Comparison of ENCODE assay signal across 13 cellular contexts in genomic region chr12:131574397-131574775, GRCh38.
DNase-seq lines count a peak whose midpoint lies in the region; ATAC-seq and TF ChIP-seq lines count a peak whose summit lies in the region.
"Had no signal": no experiment of that assay in that cellular context is flagged by ENCODE, and none has a peak within 500 bp of the region (broad histone marks: within the 10 kb centered on the region; RNA-seq: fewer than 3 reads in every experiment).

No MANE protein-coding gene starts in this region.

- H4K20me1 ChIP-seq in neural progenitor cell (ENCODE audit: low read depth), result no peaks in the 10 kb centered on the region

- no peak for TF ChIP-seq CTCF in Panc1 (IDR thresholded peaks at IDR 0.05)
- TF ChIP-seq CTCF in endodermal cell (conservative IDR thresholded peaks at IDR 0.05), result no peak
- no peak for TF ChIP-seq CTCF in neural progenitor cell (IDR thresholded peaks at IDR 0.05)
- TF ChIP-seq CTCF in upper lobe of left lung (IDR thresholded peaks at IDR 0.05), result no peak
- TF ChIP-seq CTCF in uterus (IDR thresholded peaks at IDR 0.05), result no peak
- TF ChIP-seq CTCF in Peyer's patch (IDR thresholded peaks at IDR 0.05), result no peak

- DNase-seq in Panc1 (ENCODE audit: low read depth, low spot score) (no peak), endodermal cell (no peak), neural progenitor cell (ENCODE audit: low spot score) (no peak), upper lobe of left lung (no peak), uterus (no peak), Peyer's patch (no peak)
- DNase-seq in central memory CD4-positive, alpha-beta T cell, result no peak
- DNase-seq: C1 segment of cervical spinal cord; Calu3; CD4-positive, alpha-beta T cell; DMS 273 treated with DMSO at 0.1 percent for 48 hours; GM23248 had no signal

- peak overlapping the region; percentile 52 for H3K4me2 ChIP-seq in neural progenitor cell

- ATAC-seq in Panc1, result peak; percentile 36; the same call in 1 of the 2 replicates
- peak; percentile 11 to 24 for ATAC-seq in upper lobe of left lung (ENCODE audit: low FRiP score in 2 of 2)

- H3K9me3 Mint-ChIP-seq in endodermal cell (peaks cover 6% of the 10 kb centered on the region), neural progenitor cell (no peaks in the 10 kb centered on the region)
- H3K9me3 Mint-ChIP-seq: CD4-positive, alpha-beta T cell had no signal

- H3K27me3 ChIP-seq in Panc1 (ENCODE audit: control insufficient read depth, insufficient read depth, low read length) (peaks cover 21% of the 10 kb centered on the region), endodermal cell (ENCODE audit: control insufficient read depth, insufficient read depth, low read length, poor library complexity, severe bottlenecking) (no peaks in the 10 kb centered on the region), neural progenitor cell (no peaks in the 10 kb centered on the region), upper lobe of left lung (no peaks in the 10 kb centered on the region), uterus (peaks cover 0 to 10% of the 10 kb centered on the region in 2 donors), Peyer's patch (no peaks in the 10 kb centered on the region)

- WGBS in endodermal cell (ENCODE audit: insufficient coverage in 1 of 2, insufficient read length in 1 of 2), 2 experiments, result 58 to 66% methylated on average over 6 to 10 of the region's 10 CpGs
- 31 to 45% methylated on average over 10 of the region's 10 CpGs for WGBS in upper lobe of left lung, 2 donors

- intact Hi-C loops in Panc1 (cut with micrococcal nuclease; ENCODE audit: unreplicated experiment), result no loop called here
- intact Hi-C loops in uterus (cut with DNase I; ENCODE audit: low total_unique reads), result no loop called here

- H3K4me3 Mint-ChIP-seq in endodermal cell (no peak overlapping the region), neural progenitor cell (no peak overlapping the region)
- H3K4me3 Mint-ChIP-seq: B cell; CD4-positive, alpha-beta T cell had no signal

- H3K9ac ChIP-seq in endodermal cell (ENCODE audit: extremely low read depth, low read length, poor library complexity, severe bottlenecking) (no peak overlapping the region), neural progenitor cell (no peak overlapping the region)
- H3K9ac ChIP-seq: GM23248 had no signal

- BruUV-seq in Panc1 (replicated peaks; lab: Mats Ljungman, UMichigan), result no TSS peak

- TF ChIP-seq EP300 in upper lobe of left lung (IDR thresholded peaks at IDR 0.05), result no peak

- H3K4me3 ChIP-seq in Panc1 (ENCODE audit: low read depth in 2 of 2, low read length in 2 of 2) (no peak overlapping the region), endodermal cell (ENCODE audit: low read length) (no peak overlapping the region), neural progenitor cell (no peak overlapping the region), upper lobe of left lung (no peak overlapping the region), uterus (no peak overlapping the region), Peyer's patch (no peak overlapping the region)
- H3K4me3 ChIP-seq: GM23248 had no signal

- H3K27ac ChIP-seq in Panc1 (ENCODE audit: low read length), result no peak overlapping the region
- H3K27ac ChIP-seq in endodermal cell (ENCODE audit: low read depth, low read length), result no peak overlapping the region
- no peak overlapping the region for H3K27ac ChIP-seq in neural progenitor cell
- H3K27ac ChIP-seq in upper lobe of left lung, result no peak overlapping the region
- H3K27ac ChIP-seq in uterus, result no peak overlapping the region
- no peak overlapping the region for H3K27ac ChIP-seq in Peyer's patch
- H3K27ac ChIP-seq: GM23248 had no signal

- no peaks in the 10 kb centered on the region for H3K79me2 ChIP-seq in neural progenitor cell (ENCODE audit: low read depth)

- no peaks in the 10 kb centered on the region for H3K4me1 ChIP-seq in Panc1 (ENCODE audit: control insufficient read depth, insufficient read depth, low read length)
- H3K4me1 ChIP-seq in endodermal cell (ENCODE audit: control insufficient read depth, insufficient read depth, low read length), result peaks cover 14% of the 10 kb centered on the region
- H3K4me1 ChIP-seq in neural progenitor cell, result peaks cover 9% of the 10 kb centered on the region
- no peaks in the 10 kb centered on the region for H3K4me1 ChIP-seq in upper lobe of left lung
- H3K4me1 ChIP-seq in uterus, result no peaks in the 10 kb centered on the region
- no peaks in the 10 kb centered on the region for H3K4me1 ChIP-seq in Peyer's patch

- H3K4me1 Mint-ChIP-seq in endodermal cell, result peaks cover 33% of the 10 kb centered on the region
- H3K4me1 Mint-ChIP-seq in neural progenitor cell, result peaks cover 30% of the 10 kb centered on the region
- H3K4me1 Mint-ChIP-seq: B cell had no signal

- H3K36me3 Mint-ChIP-seq in endodermal cell (ENCODE audit: low read depth), result no peaks in the 10 kb centered on the region
- H3K36me3 Mint-ChIP-seq in neural progenitor cell, result no peaks in the 10 kb centered on the region

- peak overlapping the region; percentile 35 for H3K27ac Mint-ChIP-seq in endodermal cell
- H3K27ac Mint-ChIP-seq in neural progenitor cell, result peak overlapping the region; percentile 54
- H3K27ac Mint-ChIP-seq: B cell; CD4-positive, alpha-beta T cell had no signal

- TF ChIP-seq POLR2A in upper lobe of left lung (IDR thresholded peaks at IDR 0.05) (no peak), uterus (IDR thresholded peaks at IDR 0.05) (no peak), Peyer's patch (IDR thresholded peaks at IDR 0.05) (no peak)

- POLR2A ChIA-PET in Panc1 (lab: Charles Lee), result no interaction called here

- H3K36me3 ChIP-seq in Panc1 (ENCODE audit: control insufficient read depth, insufficient read depth, low read length) (no peaks in the 10 kb centered on the region), endodermal cell (ENCODE audit: control insufficient read depth, insufficient read depth, low read length) (no peaks in the 10 kb centered on the region), neural progenitor cell (no peaks in the 10 kb centered on the region), upper lobe of left lung (no peaks in the 10 kb centered on the region), uterus (no peaks in the 10 kb centered on the region), Peyer's patch (no peaks in the 10 kb centered on the region)

- H3K27me3 Mint-ChIP-seq in endodermal cell (ENCODE audit: insufficient read depth), result peaks cover 17% of the 10 kb centered on the region
- peaks cover 18% of the 10 kb centered on the region for H3K27me3 Mint-ChIP-seq in neural progenitor cell (ENCODE audit: insufficient read depth, low read depth)

- H3K9me3 ChIP-seq in Panc1 (ENCODE audit: control insufficient read depth, insufficient read depth, low read depth, low read length) (no peaks in the 10 kb centered on the region), endodermal cell (ENCODE audit: control insufficient read depth, low read length) (peaks cover 24% of the 10 kb centered on the region), neural progenitor cell (ENCODE audit: low read depth) (no peaks in the 10 kb centered on the region), upper lobe of left lung (no peaks in the 10 kb centered on the region), uterus (no peaks in the 10 kb centered on the region), Peyer's patch (no peaks in the 10 kb centered on the region)

- in situ Hi-C loops in Panc1 (cut with HindIII; ENCODE audit: low pct_unique_long_range_greater_than_20kb, low sequenced_read_pairs), result no loop called here

- H2AFZ ChIP-seq in neural progenitor cell (replicated peaks), result peak overlapping the region; percentile 68
- H2AFZ ChIP-seq: GM23248 had no signal

- no peaks in the 10 kb centered on the region for H3F3A ChIP-seq in neural progenitor cell (ENCODE audit: low read depth)

- CTCF ChIA-PET in Panc1 (lab: Charles Lee), result no interaction called here
